In the genomic region with DNA sequence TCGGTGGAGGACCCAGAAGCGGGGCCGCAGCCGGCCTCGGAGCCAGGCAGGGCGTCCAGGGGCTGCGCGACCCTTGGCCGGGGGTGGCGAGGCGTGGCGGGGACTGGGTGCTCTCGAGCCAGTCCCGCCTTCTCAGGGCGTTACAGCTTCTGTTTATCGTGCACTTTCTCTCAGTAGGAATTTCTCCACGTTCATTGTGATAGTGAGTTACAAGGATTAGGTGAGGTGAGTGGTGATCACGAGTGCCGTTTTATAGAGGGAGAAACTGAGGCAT, we compare ENCODE assay signal across 9 cellular contexts. TPM values are rescaled to one million over a fixed set of nuclear protein-coding genes. Genes with fewer than 3 reads are reported as not detected.
DNase-seq lines count a peak whose midpoint lies in the region; ATAC-seq and TF ChIP-seq lines count a peak whose summit lies in the region.
"Had no signal": no experiment of that assay in that cellular context is flagged by ENCODE, and none has a peak within 500 bp of the region (broad histone marks: within the 10 kb centered on the region; RNA-seq: fewer than 3 reads in every experiment).

No MANE protein-coding gene starts in this region.

- WGBS in smooth muscle cell (ENCODE audit: low lambda C conversion rate) = 7% methylated on average over 19 of the region's 19 CpGs

- peaks cover 47% of the 10 kb centered on the region for H3K79me2 ChIP-seq in smooth muscle cell (ENCODE audit: low read depth)

- H3K9ac ChIP-seq in smooth muscle cell (ENCODE audit: low read depth) = peak overlapping the region; percentile 84

- H3K27me3 ChIP-seq in smooth muscle cell (ENCODE audit: low read depth) = no peaks in the 10 kb centered on the region

- TF ChIP-seq CTCF in VCaP (conservative IDR thresholded peaks at IDR 0.05) (no peak), smooth muscle cell (IDR thresholded peaks at IDR 0.05; ENCODE audit: borderline replicate concordance, insufficient read depth, poor library complexity, severe bottlenecking) (no peak)

- DNase-seq in activated CD4-positive, alpha-beta T cell treated with anti-CD3 and anti-CD28 coated beads, Interleukin-2, amount 10 ng/mL, durations not matched to agents 24 days and 14 days = no peak
- DNase-seq in activated CD4-positive, alpha-beta T cell treated with anti-CD3 and anti-CD28 coated beads, Interleukin-2, amount 50 U/mL, for 1 hour = no peak
- DNase-seq in left cardiac atrium = no peak
- DNase-seq in smooth muscle cell (lab: John Stamatoyannopoulos, UW; ENCODE audit: unreplicated experiment) = no peak
- DNase-seq in putamen (ENCODE audit: low spot score) = no peak
- DNase-seq in central memory CD4-positive, alpha-beta T cell = no peak

- peak overlapping the region; percentile 85 for H3K4me3 Mint-ChIP-seq in activated CD4-positive, alpha-beta T cell treated with anti-CD3 and anti-CD28 coated beads, Interleukin-2, amount 10 ng/mL, durations not matched to agents 24 days and 14 days

- peak overlapping the region; percentile 53 for H3K27ac Mint-ChIP-seq in activated CD4-positive, alpha-beta T cell treated with anti-CD3 and anti-CD28 coated beads, Interleukin-2, amount 10 ng/mL, durations not matched to agents 24 days and 14 days

- peak overlapping the region; percentile 88 for H2AFZ ChIP-seq in smooth muscle cell (ENCODE audit: low read depth)

- no peaks in the 10 kb centered on the region for H3K36me3 ChIP-seq in smooth muscle cell (ENCODE audit: low read depth)

- H3K4me3 ChIP-seq in smooth muscle cell = peak overlapping the region; percentile 97

- H3K4me1 ChIP-seq in smooth muscle cell (ENCODE audit: low read depth) = peaks cover 11% of the 10 kb centered on the region

- H3F3A ChIP-seq in smooth muscle cell (ENCODE audit: low read depth) = no peaks in the 10 kb centered on the region

- intact Hi-C loops in activated CD4-positive, alpha-beta T cell treated with anti-CD3 and anti-CD28 coated beads, Interleukin-2, amount 10 ng/mL, durations not matched to agents 24 days and 14 days (cut with micrococcal nuclease) = loop anchor here (5.0 kb wide), 2 partner anchors 121 to 361 kb away; a partner anchor contains a TSS
- intact Hi-C loops in left cardiac atrium (cut with DNase I) = no loop called here

- ATAC-seq in left cardiac atrium = peak; percentile 3 to 26
- ATAC-seq in HG03571 (IDR thresholded peaks at IDR 0.05; ENCODE audit: unreplicated experiment) = no peak

- H3K4me1 Mint-ChIP-seq in activated CD4-positive, alpha-beta T cell treated with anti-CD3 and anti-CD28 coated beads, Interleukin-2, amount 10 ng/mL, durations not matched to agents 24 days and 14 days = peaks cover 40% of the 10 kb centered on the region

- H3K9me3 ChIP-seq in smooth muscle cell (replicated peaks; ENCODE audit: low read depth) = no peaks in the 10 kb centered on the region

- peaks cover 41% of the 10 kb centered on the region for H4K20me1 ChIP-seq in smooth muscle cell (ENCODE audit: low read depth)

- H3K36me3 Mint-ChIP-seq in activated CD4-positive, alpha-beta T cell treated with anti-CD3 and anti-CD28 coated beads, Interleukin-2, amount 10 ng/mL, durations not matched to agents 24 days and 14 days (ENCODE audit: low read depth) = peaks cover 34% of the 10 kb centered on the region

- no peaks in the 10 kb centered on the region for H3K27me3 Mint-ChIP-seq in activated CD4-positive, alpha-beta T cell treated with anti-CD3 and anti-CD28 coated beads, Interleukin-2, amount 10 ng/mL, durations not matched to agents 24 days and 14 days

- H3K4me2 ChIP-seq in smooth muscle cell = peak overlapping the region; percentile 99

- H3K27ac ChIP-seq in VCaP (peak overlapping the region; percentile 82), smooth muscle cell (ENCODE audit: low read depth) (no peak overlapping the region)

- H3K9me3 Mint-ChIP-seq in activated CD4-positive, alpha-beta T cell treated with anti-CD3 and anti-CD28 coated beads, Interleukin-2, amount 10 ng/mL, durations not matched to agents 24 days and 14 days = no peaks in the 10 kb centered on the region

RNA-seq across cellular contexts. Expression of a gene that starts 0.6 kb away (rescaled TPM):
- 107 and 111 TPM in 2 replicates for total RNA-seq in activated CD4-positive, alpha-beta T cell treated with anti-CD3 and anti-CD28 coated beads, Interleukin-2, amount 10 ng/mL, durations not matched to agents 24 days and 14 days
- total RNA-seq in left cardiac atrium (10 to 100 TPM; 48.1 to 52.6 TPM), smooth muscle cell (53.8 and 70.6 TPM in 2 replicates)
- polyA plus RNA-seq in smooth muscle cell = 110 and 119 TPM in 2 replicates

RNA-seq across cellular contexts. Expression of a gene that starts 13.1 kb away (rescaled TPM):
- 59.2 and 65.2 TPM in 2 replicates for total RNA-seq in activated CD4-positive, alpha-beta T cell treated with anti-CD3 and anti-CD28 coated beads, Interleukin-2, amount 10 ng/mL, durations not matched to agents 24 days and 14 days
- total RNA-seq in left cardiac atrium (10 to 100 TPM; 41.3 to 44.1 TPM), smooth muscle cell (99.2 and 109 TPM in 2 replicates)
- 132 and 139 TPM in 2 replicates for polyA plus RNA-seq in smooth muscle cell

RNA-seq across cellular contexts. Expression of a gene that starts 25.0 kb away (rescaled TPM):
- total RNA-seq in activated CD4-positive, alpha-beta T cell treated with anti-CD3 and anti-CD28 coated beads, Interleukin-2, amount 10 ng/mL, durations not matched to agents 24 days and 14 days = not detected in 2 replicates
- total RNA-seq in left cardiac atrium (not detected), smooth muscle cell (not detected in 2 replicates)
- polyA plus RNA-seq in smooth muscle cell = not detected in 2 replicates
- total RNA-seq: Daoy had no signal

RNA-seq across cellular contexts. Expression of a gene that starts 54.8 kb away (rescaled TPM):
- total RNA-seq in activated CD4-positive, alpha-beta T cell treated with anti-CD3 and anti-CD28 coated beads, Interleukin-2, amount 10 ng/mL, durations not matched to agents 24 days and 14 days = 22.7 and 23.1 TPM in 2 replicates
- total RNA-seq in left cardiac atrium (under 1 TPM; 0.16 to 0.56 TPM), smooth muscle cell (0.22 TPM in 1 of 2 replicates, not detected in the other)
- polyA plus RNA-seq in smooth muscle cell = 0.07 and 0.17 TPM in 2 replicates
- total RNA-seq: Daoy had no signal
